In the genomic region with DNA sequence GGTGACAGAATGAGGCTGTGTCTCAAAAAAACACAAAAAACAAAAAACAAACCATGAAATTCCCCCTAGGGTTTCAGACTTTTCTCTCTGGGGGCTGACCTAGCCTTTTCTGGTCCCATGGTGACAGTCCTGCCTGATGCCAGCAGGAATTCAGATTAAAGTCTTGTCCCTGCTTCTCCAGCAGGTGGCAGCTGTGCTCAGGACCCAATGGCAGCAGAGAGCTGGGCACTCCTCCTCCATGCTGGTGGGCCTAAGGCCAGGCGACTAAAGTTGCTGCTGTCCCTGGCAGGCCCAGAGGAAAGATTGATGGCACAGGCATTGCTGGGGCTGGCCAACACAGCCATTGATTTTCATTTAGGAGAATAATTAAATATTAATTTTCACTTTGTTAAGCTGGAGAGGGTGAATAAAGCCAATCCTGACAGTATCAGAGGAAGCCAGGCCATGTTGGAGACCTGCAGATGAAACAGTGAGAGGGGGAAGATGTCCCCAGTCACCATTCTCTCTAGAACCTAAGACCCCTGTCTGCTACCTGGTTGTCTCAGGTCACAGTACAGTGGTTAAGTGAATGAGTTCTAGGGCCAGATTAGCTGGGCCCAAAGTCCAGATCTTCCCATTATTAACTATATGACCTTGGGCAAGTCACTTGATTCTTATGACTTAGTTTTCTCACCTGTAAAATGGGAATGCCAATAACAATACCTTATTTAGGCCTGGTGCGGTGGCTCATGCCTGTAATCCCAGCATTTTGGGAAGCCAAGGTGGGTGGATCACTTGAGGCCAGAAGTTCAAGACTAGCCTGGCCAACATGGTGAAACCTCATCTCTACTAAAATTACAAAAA, we compare ENCODE assay signal across 9 cellular contexts. TPM values are rescaled to one million over a fixed set of nuclear protein-coding genes. Genes with fewer than 3 reads are reported as not detected.
DNase-seq lines count a peak whose midpoint lies in the region; ATAC-seq and TF ChIP-seq lines count a peak whose summit lies in the region.
"Had no signal": no experiment of that assay in that cellular context is flagged by ENCODE, and none has a peak within 500 bp of the region (broad histone marks: within the 10 kb centered on the region; RNA-seq: fewer than 3 reads in every experiment).

No MANE protein-coding gene starts in this region.

- DNase-seq in AG04449 (ENCODE audit: low read depth, low spot score) (peak; percentile 12), LoVo (ENCODE audit: low spot score) (peak; percentile 65), SHP77 treated with DMSO at 0.1 percent for 48 hours (lab: John Stamatoyannopoulos, UW) (peak; percentile 32), glomerular endothelial cell (ENCODE audit: extremely low read depth, low read depth, low spot score) (peak; percentile 18), posterior cingulate gyrus (peak; percentile 38 to 94 (median 67))
- DNase-seq in activated effector memory CD4-positive, alpha-beta T cell treated with anti-CD3 and anti-CD28 coated beads, Interleukin-2, amount 50 U/mL, for 16 hours = peak; percentile 84

- intact Hi-C loops in posterior cingulate gyrus (cut with DNase I) = no loop called here

- peak; percentile 89 for TF ChIP-seq CTCF in AG04449 (IDR thresholded peaks at IDR 0.05; ENCODE audit: insufficient read depth, low read length, missing control alignments)

- peak; percentile 73 for ATAC-seq in GM18867 (IDR thresholded peaks at IDR 0.05; ENCODE audit: unreplicated experiment)
- ATAC-seq in HG03025 (IDR thresholded peaks at IDR 0.05; ENCODE audit: low FRiP score, unreplicated experiment) = no peak

- CTCF ChIA-PET in AG04449 (lab: Yijun Ruan, JAX) = interaction anchor here (0.6 to 3.7 kb wide), 30 partner anchors 7 to 1440 kb away, joined by 3 to 34 read pairs (median 4); a partner anchor contains a TSS

- no peak overlapping the region for H3K4me3 ChIP-seq in AG04449 (ENCODE audit: low read depth, low read length)
- H3K4me3 ChIP-seq: skin epidermis had no signal

- POLR2A ChIA-PET in AG04449 (lab: Yijun Ruan, JAX) = no interaction called here

RNA-seq across cellular contexts. Expression of a gene that starts 7.1 kb away (rescaled TPM):
- 0.05 and 1.5 TPM in 2 replicates for total RNA-seq in glomerular endothelial cell

RNA-seq across cellular contexts. Expression of a gene that starts 40.5 kb away (rescaled TPM):
- 22.8 and 23.9 TPM in 2 replicates for total RNA-seq in glomerular endothelial cell

Comparison
In these comparisons a context has a peak if more than half of its experiments do, and no peak if none do; other contexts are left out.
1. DNase-seq: peak in every context shown above with its lines; median percentile 84 in activated effector memory CD4-positive, alpha-beta T cell treated with anti-CD3 and anti-CD28 coated beads, Interleukin-2, amount 50 U/mL, for 16 hours; 67 in posterior cingulate gyrus; 65 in LoVo; 32 in SHP77 treated with DMSO at 0.1 percent for 48 hours; 18 in glomerular endothelial cell; 12 in AG04449.